Comparison of ENCODE assay signal across 4 cellular contexts in the genomic region with DNA sequence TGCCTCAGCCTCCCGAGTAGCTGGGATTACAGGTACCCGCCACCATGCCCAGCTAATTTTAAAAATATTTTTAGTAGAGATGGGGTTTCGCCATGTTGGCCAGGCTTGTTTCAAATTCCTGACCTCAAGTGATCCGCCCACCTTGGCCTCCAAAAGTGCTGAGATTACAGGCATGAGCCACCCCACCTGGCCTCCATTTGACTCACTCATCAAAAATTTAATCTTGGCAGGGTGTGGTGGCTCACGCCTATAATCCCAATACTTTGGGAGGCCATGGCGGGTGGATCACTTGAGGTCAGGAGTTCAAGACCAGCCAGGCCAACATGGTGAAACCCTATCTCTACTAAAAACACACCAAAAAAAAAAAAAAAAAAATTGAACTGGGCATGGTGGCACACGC. TPM values are rescaled to one million over a fixed set of nuclear protein-coding genes. Genes with fewer than 3 reads are reported as not detected.
"Had no signal": no experiment of that assay in that cellular context is flagged by ENCODE, and none has a peak within 500 bp of the region (broad histone marks: within the 10 kb centered on the region; RNA-seq: fewer than 3 reads in every experiment).

No MANE protein-coding gene starts in this region.

RNA-seq across cellular contexts. Expression of a gene that starts 8.5 kb away (rescaled TPM):
- polyA plus RNA-seq: foreskin keratinocyte; liver; mammary epithelial cell; naive thymus-derived CD4-positive, alpha-beta T cell had no signal
